In genomic region chr9:128829477-128830251, GRCh38 we compare ENCODE assay signal across 8 cellular contexts. TPM values are rescaled to one million over a fixed set of nuclear protein-coding genes. Genes with fewer than 3 reads are reported as not detected.
DNase-seq lines count a peak whose midpoint lies in the region; ATAC-seq, FAIRE-seq and TF ChIP-seq lines count a peak whose summit lies in the region.

A gene with protein sequence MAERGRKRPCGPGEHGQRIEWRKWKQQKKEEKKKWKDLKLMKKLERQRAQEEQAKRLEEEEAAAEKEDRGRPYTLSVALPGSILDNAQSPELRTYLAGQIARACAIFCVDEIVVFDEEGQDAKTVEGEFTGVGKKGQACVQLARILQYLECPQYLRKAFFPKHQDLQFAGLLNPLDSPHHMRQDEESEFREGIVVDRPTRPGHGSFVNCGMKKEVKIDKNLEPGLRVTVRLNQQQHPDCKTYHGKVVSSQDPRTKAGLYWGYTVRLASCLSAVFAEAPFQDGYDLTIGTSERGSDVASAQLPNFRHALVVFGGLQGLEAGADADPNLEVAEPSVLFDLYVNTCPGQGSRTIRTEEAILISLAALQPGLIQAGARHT (minus strand): TSS chr9:128829794. CDS start chr9:128829780, 14 bp downstream.

- peak within 1 kb of the TSS; percentile 89 for H3K4me3 ChIP-seq in endodermal cell (ENCODE audit: low read length)

- H3K27ac ChIP-seq in endodermal cell (ENCODE audit: low read depth, low read length), result no peak within 1 kb of the TSS

- no peaks in the 10 kb centered on the region for H3K27me3 ChIP-seq in endodermal cell (ENCODE audit: control insufficient read depth, insufficient read depth, low read length, poor library complexity, severe bottlenecking)

- peaks cover 55% of the 10 kb centered on the region for H3K36me3 Mint-ChIP-seq in endodermal cell (ENCODE audit: low read depth)

- no peak for TF ChIP-seq CTCF in endodermal cell (conservative IDR thresholded peaks at IDR 0.05)

- peak within 1 kb of the TSS; percentile 94 for H3K27ac Mint-ChIP-seq in endodermal cell

- H3K4me1 ChIP-seq in endodermal cell (ENCODE audit: control insufficient read depth, insufficient read depth, low read length), result peaks cover 3% of the 10 kb centered on the region

- H3K9ac ChIP-seq in endodermal cell (ENCODE audit: extremely low read depth, low read length, poor library complexity, severe bottlenecking), result peak within 1 kb of the TSS; percentile 81

- ATAC-seq in GM21367 (IDR thresholded peaks at IDR 0.05; ENCODE audit: unreplicated experiment), result peak; percentile 95

- no peaks in the 10 kb centered on the region for H3K9me3 ChIP-seq in endodermal cell (ENCODE audit: control insufficient read depth, low read length)

- peaks cover 6% of the 10 kb centered on the region for H3K4me1 Mint-ChIP-seq in endodermal cell

- FAIRE-seq in HTR-8/SVneo (lab: Jason Lieb, UNC), result peak; percentile 90

- WGBS in endodermal cell (ENCODE audit: insufficient coverage in 1 of 2, insufficient read length in 1 of 2), 2 experiments, result 3 to 5% methylated on average over 48 to 56 of the region's 56 CpGs

- H3K36me3 ChIP-seq in endodermal cell (ENCODE audit: control insufficient read depth, insufficient read depth, low read length), result peaks cover 35% of the 10 kb centered on the region

- DNase-seq in COLO829 (ENCODE audit: low spot score), result peak; percentile 98
- peak; percentile 95 for DNase-seq in HTR-8/SVneo (ENCODE audit: insufficient read length, low spot score)
- peak; percentile 95 for DNase-seq in NOMO-1 treated with dmso at 0.1 percent for 144 hours (lab: John Stamatoyannopoulos, UW; ENCODE audit: unreplicated experiment)
- peak; percentile 73 for DNase-seq in activated CD8-positive, alpha-beta memory T cell treated with anti-CD3 and anti-CD28 coated beads, Interleukin-2, amount 50 U/mL, for 1 hour (ENCODE audit: extremely low read depth)
- DNase-seq in endodermal cell, result peak; percentile 99
- DNase-seq in mesenteric fat pad (ENCODE audit: low spot score), result peak; percentile 97
- DNase-seq in stimulated activated CD8-positive, alpha-beta memory T cell treated with anti-CD3 and anti-CD28 coated beads, Interleukin-15, amount 100 ng/mL, for 24 hours (ENCODE audit: low read depth), result peak; percentile 82

- no peaks in the 10 kb centered on the region for H3K9me3 Mint-ChIP-seq in endodermal cell

- peak within 1 kb of the TSS; percentile 88 for H3K4me3 Mint-ChIP-seq in endodermal cell

- no peaks in the 10 kb centered on the region for H3K27me3 Mint-ChIP-seq in endodermal cell (ENCODE audit: insufficient read depth)

RNA-seq across cellular contexts. Expression of the gene that starts here (rescaled TPM):
- total RNA-seq in endodermal cell (10 to 100 TPM; 66.9 to 86.5 TPM), mesenteric fat pad (35.0 TPM)
- polyA plus RNA-seq in endodermal cell (2013, experiment 1 of 2), result 39.4 TPM
- 25.4 TPM for polyA plus RNA-seq in endodermal cell (2013, experiment 2 of 2)
